In the genomic region with DNA sequence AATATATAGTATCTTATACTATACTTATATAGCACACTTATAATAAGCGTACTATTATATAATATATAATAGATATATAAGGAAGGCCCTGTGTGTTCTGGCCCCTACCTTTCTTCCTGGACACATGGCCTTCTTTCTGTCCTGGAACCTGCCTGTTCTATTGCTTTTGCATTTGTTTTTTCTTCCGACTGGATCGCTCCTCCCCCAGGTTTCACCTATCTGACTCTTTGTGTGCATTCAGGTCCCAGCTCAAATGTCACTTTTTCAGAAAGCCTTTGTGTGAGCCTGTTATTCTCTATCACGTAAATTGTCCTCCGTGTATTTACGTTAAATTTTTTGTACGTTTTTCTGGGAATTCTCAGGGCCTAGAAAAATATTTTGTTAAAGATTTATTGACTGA, we compare ENCODE assay signal across 8 cellular contexts. TPM values are rescaled to one million over a fixed set of nuclear protein-coding genes. Genes with fewer than 3 reads are reported as not detected.
DNase-seq lines count a peak whose midpoint lies in the region; ATAC-seq and TF ChIP-seq lines count a peak whose summit lies in the region.

No MANE protein-coding gene starts in this region.

- H3K4me3 Mint-ChIP-seq in CD4-positive, alpha-beta memory T cell = peak overlapping the region; percentile 90 to 96 (median 92)
- H3K4me3 Mint-ChIP-seq in natural killer cell = peak overlapping the region; percentile 90

- H3K27ac ChIP-seq in CD4-positive, alpha-beta memory T cell (ENCODE audit: low read depth, low read length) = peak overlapping the region; percentile 94

- POLR2A ChIA-PET in CD4-positive, alpha-beta memory T cell (lab: Charles Lee; ENCODE audit: partially characterized antibody) = interaction anchor here (0.7 to 5.2 kb wide), 22 partner anchors 9 to 506 kb away, joined by 3 to 33 read pairs (median 6); a partner anchor contains a TSS

- no peaks in the 10 kb centered on the region for H3K36me3 ChIP-seq in CD4-positive, alpha-beta memory T cell (ENCODE audit: insufficient read depth, low read length)

- ATAC-seq in natural killer cell = no peak

- H3K36me3 Mint-ChIP-seq in CD4-positive, alpha-beta memory T cell = peaks cover 0 to 20% of the 10 kb centered on the region in 2 donors
- H3K36me3 Mint-ChIP-seq in natural killer cell = no peaks in the 10 kb centered on the region

- H3K9me3 ChIP-seq in CD4-positive, alpha-beta memory T cell (ENCODE audit: control insufficient read depth in 1 of 2, low read length in 2 of 2) = no peaks in the 10 kb centered on the region

- intact Hi-C loops in CD4-positive, alpha-beta memory T cell (cut with micrococcal nuclease) = loop anchor here (5.0 to 10.0 kb wide), 3 partner anchors 489 to 1483 kb away; a partner anchor contains a TSS
- intact Hi-C loops in natural killer cell (cut with micrococcal nuclease) = loop anchor here (10.0 kb wide), 3 partner anchors 247 to 723 kb away; a partner anchor contains a TSS
- intact Hi-C loops in head of caudate nucleus (cut with DNase I) = loop anchor here (5.0 kb wide), 1 partner anchor 36 kb away; no protein-coding TSS in a partner anchor

- peaks cover 7% of the 10 kb centered on the region for H3K4me1 ChIP-seq in CD4-positive, alpha-beta memory T cell (ENCODE audit: insufficient read depth, low read length)

- peaks cover 11 to 38% (median 13%) of the 10 kb centered on the region in 4 donors for H3K4me1 Mint-ChIP-seq in CD4-positive, alpha-beta memory T cell
- peaks cover 20 to 24% of the 10 kb centered on the region in 2 donors for H3K4me1 Mint-ChIP-seq in natural killer cell

- no peak for TF ChIP-seq CTCF in natural killer cell (IDR thresholded peaks at IDR 0.05)

- peak overlapping the region; percentile 26 to 78 for H3K4me3 ChIP-seq in CD4-positive, alpha-beta memory T cell (ENCODE audit: low read length in 2 of 2)

- peak overlapping the region; percentile 96 to 99 (median 98) for H3K27ac Mint-ChIP-seq in CD4-positive, alpha-beta memory T cell
- peak overlapping the region; percentile 92 to 97 for H3K27ac Mint-ChIP-seq in natural killer cell

- H3K27me3 ChIP-seq in CD4-positive, alpha-beta memory T cell (ENCODE audit: insufficient read depth, low read length) = no peaks in the 10 kb centered on the region

- no peak for DNase-seq in CD4-positive, alpha-beta memory T cell
- DNase-seq in NCI-H1105 treated with DMSO at 0.1 percent for 48 hours (lab: John Stamatoyannopoulos, UW) = peak; percentile 49
- peak; percentile 50 for DNase-seq in cerebellar cortex (ENCODE audit: low spot score)
- DNase-seq in natural killer cell = no peak
- no peak for DNase-seq in AG08396 (ENCODE audit: low spot score)
- no peak for DNase-seq in inferior parietal cortex (ENCODE audit: extremely low spot score)
- DNase-seq in head of caudate nucleus = no peak
- DNase-seq in iPS-NIHi7 (ENCODE audit: extremely low spot score) = no peak

- no peaks in the 10 kb centered on the region for H3K27me3 Mint-ChIP-seq in CD4-positive, alpha-beta memory T cell
- no peaks in the 10 kb centered on the region for H3K27me3 Mint-ChIP-seq in natural killer cell (ENCODE audit: low read depth in 2 of 2)

- peaks cover 0 to 2% (median 0%) of the 10 kb centered on the region in 8 donors for H3K9me3 Mint-ChIP-seq in CD4-positive, alpha-beta memory T cell
- no peaks in the 10 kb centered on the region for H3K9me3 Mint-ChIP-seq in natural killer cell

- CTCF ChIA-PET in CD4-positive, alpha-beta memory T cell (lab: Charles Lee; ENCODE audit: partially characterized antibody) = interaction anchor here (0.8 kb wide), 1 partner anchor 71 kb away, joined by 4 read pairs; no protein-coding TSS in a partner anchor

RNA-seq across cellular contexts. Expression of a gene that starts 2.9 kb away (rescaled TPM):
- 10 to 100 TPM; 68.4 to 71.6 TPM for total RNA-seq in CD4-positive, alpha-beta memory T cell
- polyA plus RNA-seq in CD4-positive, alpha-beta memory T cell = 10 to 100 TPM; 33.0 to 56.4 TPM
- total RNA-seq in natural killer cell = 10 to 100 TPM; 81.9 to 87.8 (median 86.2) TPM

Comparison
In these comparisons a context has a peak if more than half of its experiments do, and no peak if none do; other contexts are left out.
1. DNase-seq: peak in NCI-H1105 treated with DMSO at 0.1 percent for 48 hours (single experiment) and cerebellar cortex (single experiment); none in CD4-positive, alpha-beta memory T cell (0 of 5), natural killer cell (single experiment), AG08396 (single experiment), inferior parietal cortex (single experiment), head of caudate nucleus (0 of 42) and iPS-NIHi7 (single experiment).